ENCODE assay signal across 8 cellular contexts in genomic region chr9:613771-614347, GRCh38.
DNase-seq lines count a peak whose midpoint lies in the region; ATAC-seq and TF ChIP-seq lines count a peak whose summit lies in the region.

No MANE protein-coding gene starts in this region.

- H3K4me1 ChIP-seq in HAP-1, result no peaks in the 10 kb centered on the region

- H3K9me3 Mint-ChIP-seq in T-cell (no peaks in the 10 kb centered on the region), chondrocyte (ENCODE audit: low read depth) (no peaks in the 10 kb centered on the region)

- H3K36me3 ChIP-seq in HAP-1 (replicated peaks), result no peaks in the 10 kb centered on the region

- ATAC-seq in T-cell (replicated peaks in 1 of 4), result peak; percentile 43 to 53 (median 48)

- in situ Hi-C loops in HAP-1 (cut with MboI; ENCODE audit: low sequenced_read_pairs), result loop anchor here (5.0 to 10.0 kb wide), 4 partner anchors 141 to 383 kb away; no protein-coding TSS in a partner anchor

- peak; percentile 100 for TF ChIP-seq CTCF in chondrocyte (IDR thresholded peaks at IDR 0.05)

- H3K4me3 ChIP-seq in HAP-1, result no peak overlapping the region

- H3K27me3 Mint-ChIP-seq in T-cell, result no peaks in the 10 kb centered on the region
- no peaks in the 10 kb centered on the region for H3K27me3 Mint-ChIP-seq in chondrocyte (ENCODE audit: low read depth)

- no peaks in the 10 kb centered on the region for H3K36me3 Mint-ChIP-seq in T-cell
- no peaks in the 10 kb centered on the region for H3K36me3 Mint-ChIP-seq in chondrocyte (ENCODE audit: low read depth)

- H3K9me3 ChIP-seq in HAP-1, result no peaks in the 10 kb centered on the region

- CTCF ChIA-PET in T-cell (lab: Charles Lee), result interaction anchor here (0.6 to 1.8 kb wide), 3 partner anchors 11 to 192 kb away, joined by 3 to 6 read pairs (median 3); no protein-coding TSS in a partner anchor

- H3K27me3 ChIP-seq in HAP-1 (ENCODE audit: low read depth), result no peaks in the 10 kb centered on the region

- no peak overlapping the region for H3K4me3 Mint-ChIP-seq in T-cell
- H3K4me3 Mint-ChIP-seq in chondrocyte (ENCODE audit: unreplicated experiment), result peak overlapping the region; percentile 29

- DNase-seq in NCI-H510A treated with DMSO at 0.1 percent for 48 hours (lab: John Stamatoyannopoulos, UW) (peak; percentile 29), NCI-H510A (lab: John Stamatoyannopoulos, UW) (no peak), HAP-1 (ENCODE audit: low spot score in 2 of 2) (peak; percentile 78 to 79), M059J (ENCODE audit: low read depth) (peak; percentile 93), T-cell (peak in 18 of 34 experiments; percentile 1 to 31 (median 8)), chondrocyte (ENCODE audit: low spot score) (no peak), kidney glomerular epithelial cell (lab: John Stamatoyannopoulos, UW) (peak; percentile 73)
- DNase-seq in stimulated activated CD4-positive, alpha-beta T cell treated with anti-CD3 and anti-CD28 coated beads, Interleukin-2, amount 100 ng/mL, for 24 hours, result peak; percentile 21 to 24

- POLR2A ChIA-PET in T-cell (lab: Charles Lee), result no interaction called here

- peaks cover 4 to 5% (median 5%) of the 10 kb centered on the region in 3 donors for H3K4me1 Mint-ChIP-seq in T-cell
- H3K4me1 Mint-ChIP-seq in chondrocyte (ENCODE audit: low read depth), result peaks cover 35% of the 10 kb centered on the region

- H3K27ac Mint-ChIP-seq in T-cell (no peak overlapping the region), chondrocyte (ENCODE audit: unreplicated experiment) (peak overlapping the region; percentile 65)

Comparison
In these comparisons a context has a peak if more than half of its experiments do, and no peak if none do; other contexts are left out.
1. DNase-seq: peak in NCI-H510A treated with DMSO at 0.1 percent for 48 hours (single experiment), HAP-1 (2 of 2), M059J (single experiment), T-cell (18 of 34), kidney glomerular epithelial cell (single experiment) and stimulated activated CD4-positive, alpha-beta T cell treated with anti-CD3 and anti-CD28 coated beads, Interleukin-2, amount 100 ng/mL, for 24 hours (2 of 2); none in NCI-H510A (single experiment) and chondrocyte (single experiment).